In the genomic region with DNA sequence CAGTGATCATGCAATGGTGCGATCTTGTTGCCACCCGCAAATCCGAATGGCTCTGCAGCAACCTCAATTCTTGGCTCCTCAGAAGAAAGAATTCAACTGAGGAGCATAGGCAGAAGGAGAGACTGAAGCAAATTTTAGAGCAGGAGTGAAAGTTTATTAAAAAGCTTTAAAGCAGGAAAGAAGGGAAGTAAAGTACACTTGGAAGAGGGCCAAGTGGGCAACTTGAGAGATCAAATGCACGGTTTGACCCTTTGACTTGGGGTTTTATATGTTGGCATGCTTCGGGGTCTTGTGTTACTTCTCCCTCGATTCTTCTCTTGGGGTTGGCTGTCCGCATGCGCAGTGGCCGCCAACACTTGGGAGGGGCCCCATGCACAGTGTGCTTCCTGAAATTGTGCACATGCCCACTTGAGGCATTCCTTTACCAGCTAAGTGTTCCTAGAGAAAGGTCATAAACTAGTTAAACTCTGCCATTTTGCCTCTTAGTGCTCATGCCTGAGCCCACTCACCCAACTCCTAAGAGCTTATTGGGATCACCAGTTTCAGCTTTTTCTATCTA, we compare ENCODE assay signal across 13 cellular contexts. TPM values are rescaled to one million over a fixed set of nuclear protein-coding genes. Genes with fewer than 3 reads are reported as not detected.
DNase-seq lines count a peak whose midpoint lies in the region; ATAC-seq and TF ChIP-seq lines count a peak whose summit lies in the region.
"Had no signal": no experiment of that assay in that cellular context is flagged by ENCODE, and none has a peak within 500 bp of the region (broad histone marks: within the 10 kb centered on the region; RNA-seq: fewer than 3 reads in every experiment).

No MANE protein-coding gene starts in this region.

- ATAC-seq in left lung (peak; percentile 63), HG03139 (IDR thresholded peaks at IDR 0.05; ENCODE audit: unreplicated experiment) (no peak), GM18498 (IDR thresholded peaks at IDR 0.05; ENCODE audit: unreplicated experiment) (no peak)
- ATAC-seq: GM23338 had no signal

- no peaks in the 10 kb centered on the region for H3K27me3 ChIP-seq in left lung
- H3K27me3 ChIP-seq in thyroid gland, result no peaks in the 10 kb centered on the region
- H3K27me3 ChIP-seq: BE2C had no signal

- H3K9me3 ChIP-seq in left lung, result peaks cover 0 to 7% of the 10 kb centered on the region in 2 donors
- no peaks in the 10 kb centered on the region for H3K9me3 ChIP-seq in thyroid gland
- H3K9me3 ChIP-seq: BE2C had no signal

- intact Hi-C loops in left lung (cut with DNase I), result no loop called here
- intact Hi-C loops in thyroid gland (cut with DNase I), result no loop called here

- TF ChIP-seq CTCF in left lung (IDR thresholded peaks at IDR 0.05) (no peak), thyroid gland (IDR thresholded peaks at IDR 0.05) (no peak)

- no peak for TF ChIP-seq POLR2A in thyroid gland (IDR thresholded peaks at IDR 0.05)

- no peak overlapping the region for H3K27ac ChIP-seq in left lung
- H3K27ac ChIP-seq in thyroid gland, result no peak overlapping the region
- H3K27ac ChIP-seq: C4-2B had no signal

- DNase-seq in KBM-7, result peak; percentile 40
- peak; percentile 28 for DNase-seq in MV-4-11 (lab: John Stamatoyannopoulos, UW)
- no peak for DNase-seq in left lung
- peak; percentile 46 to 49 for DNase-seq in thyroid gland
- no peak for DNase-seq in activated gamma-delta T cell (lab: John Stamatoyannopoulos, UW)
- DNase-seq: BE2C; CD4-positive, alpha-beta memory T cell; DMS79; H7 had no signal

- in situ Hi-C loops in KBM-7 (cut with MboI; ENCODE audit: low pct_unique_long_range_greater_than_20kb, low sequenced_read_pairs), result no loop called here

- peaks cover 0 to 12% of the 10 kb centered on the region in 2 donors for H3K4me1 ChIP-seq in left lung
- peaks cover 6 to 9% of the 10 kb centered on the region in 2 donors for H3K4me1 ChIP-seq in thyroid gland
- H3K4me1 ChIP-seq: BE2C had no signal

- no peaks in the 10 kb centered on the region for H3K36me3 ChIP-seq in left lung
- no peaks in the 10 kb centered on the region for H3K36me3 ChIP-seq in thyroid gland
- H3K36me3 ChIP-seq: BE2C had no signal

- 54 to 61% methylated on average over 9 of the region's 9 CpGs for WGBS in thyroid gland, 2 donors

- H3K4me3 ChIP-seq in left lung (no peak overlapping the region), thyroid gland (replicated peaks in 1 of 3) (no peak overlapping the region)
- H3K4me3 ChIP-seq: GM23338 had no signal

RNA-seq across cellular contexts. Expression of gene ZNRF1, which starts 36.7 kb away (rescaled TPM):
- total RNA-seq in left lung, result 10 to 100 TPM; 24.3 to 25.8 TPM
- total RNA-seq in thyroid gland, result 10 to 100 TPM; 47.4 to 94.5 (median 57.4) TPM

RNA-seq across cellular contexts. Expression of gene WDR59, which starts 50.6 kb away (rescaled TPM):
- total RNA-seq in left lung (10 to 100 TPM; 46.9 to 47.1 TPM), thyroid gland (10 to 100 TPM; 40.2 to 55.8 (median 46.9) TPM)

Comparison
In these comparisons a context has a peak if more than half of its experiments do, and no peak if none do; other contexts are left out.
1. DNase-seq: peak in KBM-7 (single experiment), MV-4-11 (single experiment) and thyroid gland (2 of 2); none in left lung (0 of 2) and activated gamma-delta T cell (single experiment).